Comparison of ENCODE assay signal across 28 cellular contexts in the genomic region with DNA sequence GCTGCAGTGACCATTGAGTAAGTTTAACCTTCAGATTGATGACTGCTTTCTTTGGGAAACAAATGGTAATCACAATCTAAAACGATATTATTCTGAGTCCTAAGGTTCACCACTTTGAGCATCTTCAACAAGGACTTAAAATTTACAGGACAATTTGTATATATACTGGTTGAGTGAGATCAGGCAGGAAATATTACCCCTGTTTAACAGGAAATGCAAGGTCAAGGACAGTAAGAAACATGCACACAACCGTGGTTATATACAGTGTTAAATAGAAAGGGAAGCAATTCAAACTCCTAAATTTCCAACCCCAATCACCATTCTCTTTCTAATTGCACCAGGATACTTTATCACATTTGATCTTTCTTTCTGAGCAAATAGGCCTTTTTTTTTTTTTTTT.
DNase-seq lines count a peak whose midpoint lies in the region; ATAC-seq, FAIRE-seq and TF ChIP-seq lines count a peak whose summit lies in the region.
"Had no signal": no experiment of that assay in that cellular context is flagged by ENCODE, and none has a peak within 500 bp of the region (broad histone marks: within the 10 kb centered on the region; RNA-seq: fewer than 3 reads in every experiment).

No MANE protein-coding gene starts in this region.

- FAIRE-seq in HepG2 (lab: Jason Lieb, UNC): no peak
- FAIRE-seq: GM12878 had no signal

- no peaks in the 10 kb centered on the region for H3K79me2 ChIP-seq in HepG2 (ENCODE audit: insufficient read depth, low read length)

- peak; percentile 7 for DNase-seq in HepG2 (ENCODE audit: low spot score)
- DNase-seq in right lobe of liver: no peak
- DNase-seq in LNCaP clone FGC (ENCODE audit: low read depth): peak; percentile 28
- DNase-seq in choroid plexus epithelial cell (ENCODE audit: low read depth): peak; percentile 14
- no peak for DNase-seq in NCI-H1417 treated with DMSO at 0.1 percent for 48 hours (lab: John Stamatoyannopoulos, UW)
- DNase-seq in stimulated activated naive CD8-positive, alpha-beta T cell treated with anti-CD3 and anti-CD28 coated beads, Interleukin-15, Interleukin-2, amounts not matched to agents 100 U/mL and 50 U/mL, for 24 hours: no peak
- no peak for DNase-seq in esophagus squamous epithelium (lab: John Stamatoyannopoulos, UW)
- DNase-seq: activated CD4-positive, alpha-beta memory T cell treated with anti-CD3 and anti-CD28 coated beads for 36 hours; activated effector memory CD4-positive, alpha-beta T cell treated with anti-CD3 and anti-CD28 coated beads, Interleukin-2, amount 50 U/mL, for 16 hours; activated T-cell treated with anti-CD3 and anti-CD28 coated beads for 4 hours; Calu3; central memory CD4-positive, alpha-beta T cell; EL; islet precursor cell; left ventricle myocardium inferior; naive B cell; NCI-H1105; NCI-H2029; NCI-H2227 treated with DMSO at 0.1 percent for 48 hours; NCI-H526 treated with DMSO at 0.1 percent for 48 hours; occipital lobe; stimulated activated CD4-positive, alpha-beta T cell treated with anti-CD3 and anti-CD28 coated beads, Interleukin-15, amount 100 ng/mL, for 24 hours; stimulated activated naive CD4-positive, alpha-beta T cell treated with Interleukin-2 at 50 U/mL for 16 hours; T-cell; testis had no signal

- no peak overlapping the region for H3K9ac ChIP-seq in HepG2 (ENCODE audit: insufficient read depth, low read depth, low read length)
- H3K9ac ChIP-seq: BLaER1 treated with 17β-estradiol and CSF1 and Interleukin-3, amounts not matched to agents 10 nM and 100 nM had no signal

- H3K9me3 ChIP-seq in HepG2 (ENCODE audit: low read length) (no peaks in the 10 kb centered on the region), right lobe of liver (no peaks in the 10 kb centered on the region), esophagus squamous epithelium (no peaks in the 10 kb centered on the region)
- H3K9me3 ChIP-seq: BLaER1 treated with 17β-estradiol and CSF1 and Interleukin-3, amounts not matched to agents 10 nM and 100 nM; left ventricle myocardium inferior; testis had no signal

- TF ChIP-seq RAD21 in HepG2 (CRISPR knock-in tag; IDR thresholded peaks at IDR 0.05): no peak

- H3K4me1 ChIP-seq in HepG2 (ENCODE audit: insufficient read depth, low read length) (peaks cover 15% of the 10 kb centered on the region), right lobe of liver (no peaks in the 10 kb centered on the region), esophagus squamous epithelium (peaks cover 0 to 8% (median 6%) of the 10 kb centered on the region in 3 donors)
- H3K4me1 ChIP-seq: left ventricle myocardium inferior, testis had no signal

- TF ChIP-seq EP300 in HepG2 (IDR thresholded peaks at IDR 0.05; ENCODE audit: low read depth in 2 of 2, low read length in 2 of 2) (no peak), HepG2 (CRISPR knock-in tag; IDR thresholded peaks at IDR 0.05; ENCODE audit: borderline replicate concordance) (no peak)

- H3K27me3 ChIP-seq in HepG2 (ENCODE audit: control insufficient read depth in 1 of 2, insufficient read depth in 2 of 2, low read length in 2 of 2) (no peaks in the 10 kb centered on the region), right lobe of liver (no peaks in the 10 kb centered on the region), esophagus squamous epithelium (no peaks in the 10 kb centered on the region)
- H3K27me3 ChIP-seq: BLaER1 treated with 17β-estradiol and CSF1 and Interleukin-3, amounts not matched to agents 10 nM and 100 nM; testis had no signal

- CTCF ChIA-PET in HepG2 (lab: Yijun Ruan, JAX; ENCODE audit: low intra/inter-chr PET ratio, low total read pairs): no interaction called here

- H3K36me3 ChIP-seq in HepG2 (replicated peaks in 1 of 2; ENCODE audit: control insufficient read depth in 1 of 2, insufficient read depth in 2 of 2, low read length in 2 of 2): peaks cover 0 to 5% of the 10 kb centered on the region in 2 experiments; a peak in 1 of 5 replicates
- H3K36me3 ChIP-seq in right lobe of liver: no peaks in the 10 kb centered on the region
- H3K36me3 ChIP-seq in esophagus squamous epithelium: peaks cover 0 to 13% (median 0%) of the 10 kb centered on the region in 3 donors

- no peak overlapping the region for H2AFZ ChIP-seq in HepG2 (ENCODE audit: low read length)

- POLR2A ChIA-PET in HepG2 (lab: Yijun Ruan, JAX): interaction anchor here (0.7 kb wide), 1 partner anchor 56 kb away, joined by 4 read pairs; no protein-coding TSS in a partner anchor

- H4K20me1 ChIP-seq in HepG2 (ENCODE audit: insufficient read depth, low read length): no peaks in the 10 kb centered on the region
- H4K20me1 ChIP-seq: BLaER1 treated with 17β-estradiol and CSF1 and Interleukin-3, amounts not matched to agents 10 nM and 100 nM had no signal

- TF ChIP-seq POLR2A in HepG2 (IDR thresholded peaks at IDR 0.05; ENCODE audit: insufficient read depth in 1 of 2, low read depth in 2 of 2, low read length in 2 of 2) (no peak), right lobe of liver (IDR thresholded peaks at IDR 0.05) (no peak), esophagus squamous epithelium (IDR thresholded peaks at IDR 0.05) (no peak)

- ATAC-seq in HepG2 (peak; percentile 44; the same call in 1 of the 3 replicates), right lobe of liver (no peak), HG03457 (IDR thresholded peaks at IDR 0.05; ENCODE audit: unreplicated experiment) (no peak)
- ATAC-seq in stimulated activated naive CD8-positive, alpha-beta T cell treated with anti-CD3 and anti-CD28 coated beads, Interleukin-15, Interleukin-2, amounts not matched to agents 100 U/mL and 50 U/mL, for 24 hours: no peak
- ATAC-seq: GM12878, T-cell had no signal

- 47% methylated on average over 2 of the region's 2 CpGs for WGBS in HepG2 (ENCODE audit: low lambda C conversion rate)
- WGBS in right lobe of liver (ENCODE audit: insufficient coverage, low coverage, low lambda C conversion rate, missing lambda C conversion rate): 46% methylated on average over 2 of the region's 2 CpGs
- 59 to 72% methylated on average over 2 of the region's 2 CpGs for WGBS in esophagus squamous epithelium, 2 donors

- no peak for TF ChIP-seq CTCF in HepG2 (CRISPR knock-in tag; IDR thresholded peaks at IDR 0.05)
- TF ChIP-seq CTCF in right lobe of liver (IDR thresholded peaks at IDR 0.05): no peak
- TF ChIP-seq CTCF in LNCaP clone FGC (IDR thresholded peaks at IDR 0.05; ENCODE audit: control insufficient read depth, extremely low read depth, insufficient read depth): no peak
- TF ChIP-seq CTCF in choroid plexus epithelial cell (conservative IDR thresholded peaks at IDR 0.05; ENCODE audit: low read depth, low read length): no peak
- TF ChIP-seq CTCF in esophagus squamous epithelium (IDR thresholded peaks at IDR 0.05): no peak

- H3K27ac ChIP-seq in HepG2 (ENCODE audit: extremely low read length, insufficient read depth, low read length) (no peak overlapping the region), right lobe of liver (no peak overlapping the region), esophagus squamous epithelium (no peak overlapping the region)
- H3K27ac ChIP-seq: BLaER1 treated with 17β-estradiol and CSF1 and Interleukin-3, amounts not matched to agents 10 nM and 100 nM; left ventricle myocardium inferior; testis had no signal

- H3K4me3 ChIP-seq in HepG2 (replicated peaks in 1 of 3; ENCODE audit: insufficient read depth in 1 of 3, low read depth in 2 of 3, low read length in 3 of 3): no peak overlapping the region
- no peak overlapping the region for H3K4me3 ChIP-seq in right lobe of liver
- no peak overlapping the region for H3K4me3 ChIP-seq in LNCaP clone FGC (ENCODE audit: low read depth, low read length)
- no peak overlapping the region for H3K4me3 ChIP-seq in choroid plexus epithelial cell (ENCODE audit: low read depth, low read length)
- H3K4me3 ChIP-seq in esophagus squamous epithelium: no peak overlapping the region
- H3K4me3 ChIP-seq: BLaER1 treated with 17β-estradiol and CSF1 and Interleukin-3, amounts not matched to agents 10 nM and 100 nM; GM12878; left ventricle myocardium inferior; testis had no signal

- in situ Hi-C loops in HepG2 (cut with HindIII; ENCODE audit: extremely low pct_ligation_motif_present, low pct_unique_long_range_greater_than_20kb): no loop called here

- no TSS peak for BruUV-seq in HepG2 (replicated peaks; lab: Mats Ljungman, UMichigan)

- intact Hi-C loops in HepG2 (cut with micrococcal nuclease; ENCODE audit: unreplicated experiment) (no loop called here), right lobe of liver (cut with DNase I) (no loop called here), esophagus squamous epithelium (cut with DNase I) (no loop called here)

- H3K4me2 ChIP-seq in HepG2 (ENCODE audit: low read depth, low read length): no peak overlapping the region

TF ChIP-seq in HepG2, 621 proteins besides CTCF, POLR2A, EP300 and RAD21 (continues in another document):
- no peak for TF ChIP-seq AHR (CRISPR knock-in tag; IDR thresholded peaks at IDR 0.05)
- no peak for TF ChIP-seq ZBTB20 (CRISPR knock-in tag; IDR thresholded peaks at IDR 0.05; ENCODE audit: borderline replicate concordance, low read depth)
- TF ChIP-seq, protein P1, sequence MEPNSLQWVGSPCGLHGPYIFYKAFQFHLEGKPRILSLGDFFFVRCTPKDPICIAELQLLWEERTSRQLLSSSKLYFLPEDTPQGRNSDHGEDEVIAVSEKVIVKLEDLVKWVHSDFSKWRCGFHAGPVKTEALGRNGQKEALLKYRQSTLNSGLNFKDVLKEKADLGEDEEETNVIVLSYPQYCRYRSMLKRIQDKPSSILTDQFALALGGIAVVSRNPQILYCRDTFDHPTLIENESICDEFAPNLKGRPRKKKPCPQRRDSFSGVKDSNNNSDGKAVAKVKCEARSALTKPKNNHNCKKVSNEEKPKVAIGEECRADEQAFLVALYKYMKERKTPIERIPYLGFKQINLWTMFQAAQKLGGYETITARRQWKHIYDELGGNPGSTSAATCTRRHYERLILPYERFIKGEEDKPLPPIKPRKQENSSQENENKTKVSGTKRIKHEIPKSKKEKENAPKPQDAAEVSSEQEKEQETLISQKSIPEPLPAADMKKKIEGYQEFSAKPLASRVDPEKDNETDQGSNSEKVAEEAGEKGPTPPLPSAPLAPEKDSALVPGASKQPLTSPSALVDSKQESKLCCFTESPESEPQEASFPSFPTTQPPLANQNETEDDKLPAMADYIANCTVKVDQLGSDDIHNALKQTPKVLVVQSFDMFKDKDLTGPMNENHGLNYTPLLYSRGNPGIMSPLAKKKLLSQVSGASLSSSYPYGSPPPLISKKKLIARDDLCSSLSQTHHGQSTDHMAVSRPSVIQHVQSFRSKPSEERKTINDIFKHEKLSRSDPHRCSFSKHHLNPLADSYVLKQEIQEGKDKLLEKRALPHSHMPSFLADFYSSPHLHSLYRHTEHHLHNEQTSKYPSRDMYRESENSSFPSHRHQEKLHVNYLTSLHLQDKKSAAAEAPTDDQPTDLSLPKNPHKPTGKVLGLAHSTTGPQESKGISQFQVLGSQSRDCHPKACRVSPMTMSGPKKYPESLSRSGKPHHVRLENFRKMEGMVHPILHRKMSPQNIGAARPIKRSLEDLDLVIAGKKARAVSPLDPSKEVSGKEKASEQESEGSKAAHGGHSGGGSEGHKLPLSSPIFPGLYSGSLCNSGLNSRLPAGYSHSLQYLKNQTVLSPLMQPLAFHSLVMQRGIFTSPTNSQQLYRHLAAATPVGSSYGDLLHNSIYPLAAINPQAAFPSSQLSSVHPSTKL (CRISPR knock-in tag; IDR thresholded peaks at IDR 0.05): peak; percentile 43; the same call in 1 of the 2 replicates
- no peak; the same call in 1 of the 2 replicates for TF ChIP-seq NR2F6 (IDR thresholded peaks at IDR 0.05)
- peak; percentile 47; the same call in 1 of the 2 replicates for TF ChIP-seq NR2F6 (CRISPR knock-in tag; IDR thresholded peaks at IDR 0.05)

Comparison
In these comparisons a context has a peak if more than half of its experiments do, and no peak if none do; other contexts are left out.
1. DNase-seq: peak in HepG2 (single experiment), LNCaP clone FGC (single experiment) and choroid plexus epithelial cell (single experiment); none in right lobe of liver (0 of 3), NCI-H1417 treated with DMSO at 0.1 percent for 48 hours (single experiment), stimulated activated naive CD8-positive, alpha-beta T cell treated with anti-CD3 and anti-CD28 coated beads, Interleukin-15, Interleukin-2, amounts not matched to agents 100 U/mL and 50 U/mL, for 24 hours (single experiment) and esophagus squamous epithelium (single experiment).